ENCODE assay signal across 8 cellular contexts in genomic region chr1:223133824-223134435, GRCh38. TPM values are rescaled to one million over a fixed set of nuclear protein-coding genes. Genes with fewer than 3 reads are reported as not detected.
DNase-seq lines count a peak whose midpoint lies in the region; ATAC-seq, FAIRE-seq and TF ChIP-seq lines count a peak whose summit lies in the region.

No MANE protein-coding gene starts in this region.

- H3K4me1 ChIP-seq in liver (ENCODE audit: control insufficient read depth in 4 of 4, insufficient read depth in 4 of 4, low read length in 3 of 4), result peaks cover 2 to 24% (median 15%) of the 10 kb centered on the region in 4 donors

- FAIRE-seq in GM19239 (lab: Jason Lieb, UNC), result peak; percentile 92

- peak overlapping the region in 1 of 3 donors; percentile 24 for H3K4me3 ChIP-seq in liver (ENCODE audit: low read depth in 1 of 3, low read length in 3 of 3)

- WGBS in liver, result 6% methylated on average over 23 of the region's 23 CpGs

- H3K9me3 ChIP-seq in liver (ENCODE audit: control insufficient read depth in 4 of 4, low read length in 3 of 4), result no peaks in the 10 kb centered on the region

- peak; percentile 86 to 89 for TF ChIP-seq RAD21 in liver (IDR thresholded peaks at IDR 0.05)

- no peaks in the 10 kb centered on the region for H3K27me3 ChIP-seq in liver (ENCODE audit: control insufficient read depth in 4 of 4, insufficient read depth in 4 of 4, low read length in 3 of 4)

- H3K36me3 ChIP-seq in liver (ENCODE audit: control insufficient read depth in 4 of 4, insufficient read depth in 3 of 4, low read depth in 1 of 4, low read length in 3 of 4), result no peaks in the 10 kb centered on the region

- DNase-seq in AG09319 (ENCODE audit: extremely low read depth, low read depth) (peak; percentile 56), GM19239 (ENCODE audit: insufficient read length, low spot score) (peak; percentile 79), NCI-H526 treated with DMSO at 0.1 percent for 48 hours (lab: John Stamatoyannopoulos, UW) (peak; percentile 60), dermis blood vessel endothelial cell (peak; percentile 89)
- peak; percentile 76 for DNase-seq in activated CD4-positive, alpha-beta T cell treated with anti-CD3 and anti-CD28 coated beads, Interleukin-2, amount 50 U/mL, for 1 hour
- DNase-seq in stimulated activated CD4-positive, alpha-beta T cell treated with anti-CD3 and anti-CD28 coated beads, Interleukin-2, amount 100 ng/mL, for 48 hours, result peak; percentile 75 to 76

- no peak overlapping the region for H3K9ac ChIP-seq in liver (ENCODE audit: low read depth in 1 of 2, low read length in 2 of 2)

- H3K27ac ChIP-seq in liver (ENCODE audit: low read depth in 1 of 2, low read length in 2 of 2), result no peak overlapping the region

- TF ChIP-seq CTCF in AG09319 (IDR thresholded peaks at IDR 0.05; ENCODE audit: low read depth, low read length) (peak; percentile 97), liver (IDR thresholded peaks at IDR 0.05; ENCODE audit: low read depth, low read length, missing input control) (peak; percentile 97)

- peak; percentile 70 for ATAC-seq in HG03457 (IDR thresholded peaks at IDR 0.05; ENCODE audit: unreplicated experiment)

TF ChIP-seq in liver, 16 proteins besides CTCF, POLR2A, EP300 and RAD21:
- TF ChIP-seq RXRA (IDR thresholded peaks at IDR 0.05) (no peak), YY1 (IDR thresholded peaks at IDR 0.05) (peak; percentile 51), JUND (IDR thresholded peaks at IDR 0.05) (no peak), SP1 (IDR thresholded peaks at IDR 0.05) (peak; percentile 46), GABPA (IDR thresholded peaks at IDR 0.05 in 1 of 2, conservative IDR thresholded peaks at IDR 0.05 in 1 of 2) (no peak)
- TF ChIP-seq, protein P1, sequence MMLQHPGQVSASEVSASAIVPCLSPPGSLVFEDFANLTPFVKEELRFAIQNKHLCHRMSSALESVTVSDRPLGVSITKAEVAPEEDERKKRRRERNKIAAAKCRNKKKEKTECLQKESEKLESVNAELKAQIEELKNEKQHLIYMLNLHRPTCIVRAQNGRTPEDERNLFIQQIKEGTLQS (IDR thresholded peaks at IDR 0.05), result no peak
TF ChIP-seq in liver: peak in this region for 2.

RNA-seq across cellular contexts. Expression of gene TLR5, which starts 9.1 kb away (rescaled TPM):
- total RNA-seq in dermis blood vessel endothelial cell (0.14 and 0.34 TPM in 2 replicates), liver (1 to 10 TPM in 1 of 2 donors, under 1 TPM in 1; 0.93 to 2.4 TPM)
- polyA plus RNA-seq in liver, result 1 to 10 TPM; 1.1 to 2.0 TPM
